In genomic region chr7:2688409-2689342, GRCh38 we compare ENCODE assay signal across 8 cellular contexts. TPM values are rescaled to one million over a fixed set of nuclear protein-coding genes. Genes with fewer than 3 reads are reported as not detected.
DNase-seq lines count a peak whose midpoint lies in the region; ATAC-seq, FAIRE-seq and TF ChIP-seq lines count a peak whose summit lies in the region.

No MANE protein-coding gene starts in this region.

- TF ChIP-seq CTCF in AG10803 (conservative IDR thresholded peaks at IDR 0.05; ENCODE audit: low read length), result no peak
- no peak for TF ChIP-seq CTCF in astrocyte (IDR thresholded peaks at IDR 0.05; ENCODE audit: insufficient read depth, low read depth, low read length)

- peak overlapping the region; percentile 46 for H3K9ac ChIP-seq in astrocyte (ENCODE audit: low read length)

- ATAC-seq in GM19025 (IDR thresholded peaks at IDR 0.05; ENCODE audit: low read depth, unreplicated experiment), result peak; percentile 70
- ATAC-seq in HG03097 (IDR thresholded peaks at IDR 0.05; ENCODE audit: low FRiP score, unreplicated experiment), result peak; percentile 76

- no peaks in the 10 kb centered on the region for H3K79me2 ChIP-seq in astrocyte (ENCODE audit: insufficient read depth, low read length)

- H3K27me3 ChIP-seq in astrocyte (ENCODE audit: insufficient read depth, low read length), result peaks cover 8% of the 10 kb centered on the region

- DNase-seq in AG10803 (ENCODE audit: low read depth), result peak; percentile 22
- DNase-seq in astrocyte (ENCODE audit: low read depth), result no peak
- DNase-seq in middle frontal gyrus (ENCODE audit: extremely low spot score, low spot score), result peak; percentile 35
- no peak for DNase-seq in activated gamma-delta T cell (lab: John Stamatoyannopoulos, UW)
- no peak for DNase-seq in stimulated activated CD4-positive, alpha-beta T cell treated with anti-CD3 and anti-CD28 coated beads, Interleukin-4, amount 100 ng/mL, for 1 hour
- DNase-seq in iPS-NIHi11 (ENCODE audit: low spot score), result no peak

- peak overlapping the region; percentile 76 for H3K4me2 ChIP-seq in astrocyte (ENCODE audit: low read length)

- H3K27ac Mint-ChIP-seq in astrocyte (ENCODE audit: unreplicated experiment), result peak overlapping the region; percentile 72

- no peak for FAIRE-seq in astrocyte (lab: Jason Lieb, UNC)

- peaks cover 5% of the 10 kb centered on the region for H3K36me3 Mint-ChIP-seq in astrocyte (ENCODE audit: low read depth, unreplicated experiment)

- H3K4me1 Mint-ChIP-seq in astrocyte (ENCODE audit: low read depth, unreplicated experiment), result peaks cover 13% of the 10 kb centered on the region

- H3K27me3 Mint-ChIP-seq in astrocyte (ENCODE audit: low read depth, unreplicated experiment), result peaks cover 19% of the 10 kb centered on the region

- no peaks in the 10 kb centered on the region for H3K9me3 ChIP-seq in astrocyte (ENCODE audit: insufficient read depth, low read depth, low read length)

- H3K4me3 ChIP-seq in AG10803 (ENCODE audit: low read length) (peak overlapping the region; percentile 31), astrocyte (ENCODE audit: insufficient read depth, low read depth, low read length) (peak overlapping the region; percentile 49)

- peak overlapping the region; percentile 63 for H2AFZ ChIP-seq in astrocyte (ENCODE audit: low read depth, low read length)

- H3K9me3 Mint-ChIP-seq in astrocyte (ENCODE audit: unreplicated experiment), result no peaks in the 10 kb centered on the region

- no peaks in the 10 kb centered on the region for H3K36me3 ChIP-seq in astrocyte (ENCODE audit: insufficient read depth, low read length)

- no peak overlapping the region for H3K27ac ChIP-seq in astrocyte (ENCODE audit: low read depth, low read length)

- peaks cover 5% of the 10 kb centered on the region for H4K20me1 ChIP-seq in astrocyte (ENCODE audit: insufficient read depth, low read length)

- peak overlapping the region; percentile 83 for H3K4me3 Mint-ChIP-seq in astrocyte (ENCODE audit: unreplicated experiment)

- H3K4me1 ChIP-seq in astrocyte (ENCODE audit: insufficient read depth, low read length), result peaks cover 33% of the 10 kb centered on the region

RNA-seq across cellular contexts. Expression of gene AMZ1, which starts 0.7 kb away (rescaled TPM):
- 3.4 and 5.7 TPM in 2 replicates for total RNA-seq in astrocyte

RNA-seq across cellular contexts. Expression of gene TTYH3, which starts 56.9 kb away (rescaled TPM):
- total RNA-seq in astrocyte, result 264 and 273 TPM in 2 replicates

Comparison
In these comparisons a context has a peak if more than half of its experiments do, and no peak if none do; other contexts are left out.
1. DNase-seq: peak in AG10803 (single experiment) and middle frontal gyrus (single experiment); none in astrocyte (single experiment), activated gamma-delta T cell (single experiment), stimulated activated CD4-positive, alpha-beta T cell treated with anti-CD3 and anti-CD28 coated beads, Interleukin-4, amount 100 ng/mL, for 1 hour (single experiment) and iPS-NIHi11 (single experiment).